Comparison of ENCODE assay signal across 23 cellular contexts in the genomic region with DNA sequence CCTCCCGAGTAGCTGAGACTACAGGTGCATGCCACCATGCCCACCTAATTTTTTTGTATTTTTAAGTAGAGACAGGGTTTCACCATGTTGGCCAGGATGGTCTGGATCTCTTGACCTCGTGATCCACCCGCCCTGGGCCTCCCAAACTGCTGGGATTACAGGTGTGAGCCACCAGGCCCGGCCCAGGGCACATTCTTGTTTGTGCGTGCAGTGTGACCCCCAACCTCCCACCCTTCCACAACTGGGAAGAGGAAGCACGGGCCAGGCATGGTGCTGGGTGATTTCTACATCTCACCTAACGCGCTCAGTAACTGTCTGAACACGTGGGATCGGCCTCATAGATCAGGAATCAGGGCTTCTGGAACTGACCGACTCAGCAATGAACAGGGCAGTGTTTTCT. TPM values are rescaled to one million over a fixed set of nuclear protein-coding genes. Genes with fewer than 3 reads are reported as not detected.
"Had no signal": no experiment of that assay in that cellular context is flagged by ENCODE, and none has a peak within 500 bp of the region (broad histone marks: within the 10 kb centered on the region; RNA-seq: fewer than 3 reads in every experiment).

No MANE protein-coding gene starts in this region.

- DNase-seq: effector memory CD4-positive, alpha-beta T cell; esophagus squamous epithelium; foreskin fibroblast; immature natural killer cell; kidney; left cardiac atrium; left ventricle myocardium superior; mucosa of descending colon; naive thymus-derived CD8-positive, alpha-beta T cell; psoas muscle; retina; spleen; stimulated activated CD4-positive, alpha-beta T cell treated with anti-CD3 and anti-CD28 coated beads, Interleukin-15, amount 100 ng/mL, for 24 hours; stimulated activated CD4-positive, alpha-beta T cell treated with anti-CD3 and anti-CD28 coated beads, Interleukin-1b, Interleukin-23, amount 100 ng/mL, for 48 hours; stimulated activated CD4-positive, alpha-beta T cell treated with anti-CD3 and anti-CD28 coated beads, Interleukin-4, amount 100 ng/mL, for 24 hours; stimulated activated naive B cell treated with anti-CD40 and anti-IgM and Interleukin-4, amounts not matched to agents 10 μg/mL and 1 μg/mL and 100 μg/mL, for 72 hours; stimulated activated naive CD8-positive, alpha-beta T cell treated with anti-CD3 and anti-CD28 coated beads, Interleukin-15, amount 100 ng/mL, for 72 hours; trophoblast cell had no signal

- ATAC-seq: left ventricle myocardium superior; mucosa of descending colon; naive thymus-derived CD8-positive, alpha-beta T cell; psoas muscle; stimulated activated naive B cell treated with anti-CD40 and anti-IgM and Interleukin-4, amounts not matched to agents 10 μg/mL and 1 μg/mL and 100 μg/mL, for 72 hours; stimulated activated naive CD8-positive, alpha-beta T cell treated with anti-CD3 and anti-CD28 coated beads, Interleukin-15, amount 100 ng/mL, for 72 hours had no signal

- H3K9me3 ChIP-seq: mucosa of descending colon, neutrophil, psoas muscle, right lobe of liver had no signal

- H3K36me3 ChIP-seq: esophagus squamous epithelium, right lobe of liver had no signal

- H3K27ac ChIP-seq: coronary artery, esophagus squamous epithelium, neutrophil, psoas muscle, right lobe of liver had no signal

- H3K4me1 ChIP-seq: esophagus squamous epithelium had no signal

- H3K27me3 ChIP-seq: esophagus squamous epithelium, neutrophil, right lobe of liver, spleen had no signal

- H3K4me3 ChIP-seq: coronary artery, esophagus squamous epithelium, lung, mucosa of descending colon, psoas muscle, right lobe of liver, spleen had no signal

RNA-seq across cellular contexts. Expression of a gene that starts 48.0 kb away (rescaled TPM):
- total RNA-seq: chondrocyte had no signal
